Comparison of ENCODE assay signal across 9 cellular contexts in genomic region chr4:23889814-23890269, GRCh38. TPM values are rescaled to one million over a fixed set of nuclear protein-coding genes. Genes with fewer than 3 reads are reported as not detected.
DNase-seq lines count a peak whose midpoint lies in the region; ATAC-seq, FAIRE-seq and TF ChIP-seq lines count a peak whose summit lies in the region.
"Had no signal": no experiment of that assay in that cellular context is flagged by ENCODE, and none has a peak within 500 bp of the region (broad histone marks: within the 10 kb centered on the region; RNA-seq: fewer than 3 reads in every experiment).

A gene with protein sequence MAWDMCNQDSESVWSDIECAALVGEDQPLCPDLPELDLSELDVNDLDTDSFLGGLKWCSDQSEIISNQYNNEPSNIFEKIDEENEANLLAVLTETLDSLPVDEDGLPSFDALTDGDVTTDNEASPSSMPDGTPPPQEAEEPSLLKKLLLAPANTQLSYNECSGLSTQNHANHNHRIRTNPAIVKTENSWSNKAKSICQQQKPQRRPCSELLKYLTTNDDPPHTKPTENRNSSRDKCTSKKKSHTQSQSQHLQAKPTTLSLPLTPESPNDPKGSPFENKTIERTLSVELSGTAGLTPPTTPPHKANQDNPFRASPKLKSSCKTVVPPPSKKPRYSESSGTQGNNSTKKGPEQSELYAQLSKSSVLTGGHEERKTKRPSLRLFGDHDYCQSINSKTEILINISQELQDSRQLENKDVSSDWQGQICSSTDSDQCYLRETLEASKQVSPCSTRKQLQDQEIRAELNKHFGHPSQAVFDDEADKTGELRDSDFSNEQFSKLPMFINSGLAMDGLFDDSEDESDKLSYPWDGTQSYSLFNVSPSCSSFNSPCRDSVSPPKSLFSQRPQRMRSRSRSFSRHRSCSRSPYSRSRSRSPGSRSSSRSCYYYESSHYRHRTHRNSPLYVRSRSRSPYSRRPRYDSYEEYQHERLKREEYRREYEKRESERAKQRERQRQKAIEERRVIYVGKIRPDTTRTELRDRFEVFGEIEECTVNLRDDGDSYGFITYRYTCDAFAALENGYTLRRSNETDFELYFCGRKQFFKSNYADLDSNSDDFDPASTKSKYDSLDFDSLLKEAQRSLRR (minus strand): TSS chr4:23890047. CDS start chr4:23889957, 90 bp downstream.

- intact Hi-C loops in vagina (cut with DNase I): no loop called here
- intact Hi-C loops in OCI-LY7 (cut with micrococcal nuclease; ENCODE audit: unreplicated experiment): no loop called here

- H3K9me3 ChIP-seq in mucosa of stomach (ENCODE audit: control insufficient read depth, low read length) (no peaks in the 10 kb centered on the region), vagina (no peaks in the 10 kb centered on the region), OCI-LY7 (ENCODE audit: low read length) (no peaks in the 10 kb centered on the region)

- peak within 1 kb of the TSS; percentile 51 for H3K9ac ChIP-seq in mucosa of stomach (ENCODE audit: low read length)

- POLR2A ChIA-PET in OCI-LY7 (lab: Charles Lee): interaction anchor here (0.6 to 1.4 kb wide), 7 partner anchors 20 to 1999 kb away, joined by 3 to 6 read pairs (median 3); no protein-coding TSS in a partner anchor

- ATAC-seq in HG03066 (IDR thresholded peaks at IDR 0.05; ENCODE audit: low read depth, unreplicated experiment): peak; percentile 57

- H3K27ac ChIP-seq in vagina: peak within 1 kb of the TSS; percentile 51
- H3K27ac ChIP-seq in OCI-LY7 (ENCODE audit: low read depth, low read length, poor library complexity, severe bottlenecking): no peak within 1 kb of the TSS

- no TSS peak for BruUV-seq in OCI-LY7 (replicated peaks; lab: Mats Ljungman, UMichigan)

- H3K9me2 ChIP-seq in OCI-LY7 (ENCODE audit: insufficient read depth, low read length): no peaks in the 10 kb centered on the region

- DNase-seq in COLO829 (ENCODE audit: low spot score): peak; percentile 42
- DNase-seq in RCC 7860 (ENCODE audit: low spot score): peak; percentile 26
- peak; percentile 67 for DNase-seq in fibroblast of gingiva (ENCODE audit: low read depth)
- no peak for DNase-seq in vagina (ENCODE audit: extremely low spot score in 2 of 2)
- no peak for DNase-seq in OCI-LY7 (ENCODE audit: low spot score)
- no peak for DNase-seq in HUDEP-2 (lab: John Stamatoyannopoulos, UW; ENCODE audit: unreplicated experiment in 76 of 76)

- H3K4me3 ChIP-seq in mucosa of stomach (ENCODE audit: low read length): peak within 1 kb of the TSS; percentile 21
- peak within 1 kb of the TSS; percentile 38 to 49 for H3K4me3 ChIP-seq in vagina
- H3K4me3 ChIP-seq in OCI-LY7 (ENCODE audit: low read depth, low read length, poor library complexity, severe bottlenecking): no peak within 1 kb of the TSS

- TF ChIP-seq CTCF in vagina (IDR thresholded peaks at IDR 0.05) (no peak), OCI-LY7 (conservative IDR thresholded peaks at IDR 0.05; ENCODE audit: low read length) (no peak)

- CTCF ChIA-PET in OCI-LY7 (lab: Charles Lee; ENCODE audit: unreplicated experiment): no interaction called here

- H3K4me2 ChIP-seq in OCI-LY7 (ENCODE audit: low read length): no peak within 1 kb of the TSS

- no peaks in the 10 kb centered on the region for H4K20me1 ChIP-seq in OCI-LY7 (ENCODE audit: insufficient read depth, low read length)

- no peak for FAIRE-seq in RCC 7860 (lab: Jason Lieb, UNC)
- FAIRE-seq: frontal cortex had no signal

- no peak within 1 kb of the TSS for H2AFZ ChIP-seq in OCI-LY7 (ENCODE audit: low read length)

- H3K4me1 ChIP-seq in mucosa of stomach (ENCODE audit: control insufficient read depth, insufficient read depth, low read length) (peaks cover 8% of the 10 kb centered on the region), vagina (peaks cover 22% of the 10 kb centered on the region), OCI-LY7 (ENCODE audit: insufficient read depth, low read length, poor library complexity, severe bottlenecking) (no peaks in the 10 kb centered on the region)

- no peaks in the 10 kb centered on the region for H3K79me2 ChIP-seq in OCI-LY7 (ENCODE audit: insufficient read depth, low read depth, low read length)

- H3K27me3 ChIP-seq in mucosa of stomach (ENCODE audit: control insufficient read depth, insufficient read depth, low read length) (no peaks in the 10 kb centered on the region), vagina (no peaks in the 10 kb centered on the region)

- no peak for TF ChIP-seq POLR2A in vagina (IDR thresholded peaks at IDR 0.05)

- H3K36me3 ChIP-seq in mucosa of stomach (ENCODE audit: control insufficient read depth, insufficient read depth, low read length): no peaks in the 10 kb centered on the region
- H3K36me3 ChIP-seq in vagina: no peaks in the 10 kb centered on the region
- H3K36me3 ChIP-seq in OCI-LY7 (ENCODE audit: insufficient read depth, low read length): no peaks in the 10 kb centered on the region

RNA-seq across cellular contexts. Expression of the gene that starts here (rescaled TPM):
- 1.2 TPM for total RNA-seq in vagina
- total RNA-seq in OCI-LY7 (2014; rRNA removed; shearing (Covaris generic)): not detected in 2 replicates
- 0.26 and 0.40 TPM in 2 replicates for total RNA-seq in OCI-LY7 (2022)

Comparison
In these comparisons a context has a peak if more than half of its experiments do, and no peak if none do; other contexts are left out.
1. DNase-seq: peak in COLO829 (single experiment), RCC 7860 (single experiment) and fibroblast of gingiva (single experiment); none in vagina (0 of 2), OCI-LY7 (single experiment) and HUDEP-2 (0 of 76).